ENCODE assay signal across 8 cellular contexts in genomic region chrX:40734956-40735317, GRCh38. TPM values are rescaled to one million over a fixed set of nuclear protein-coding genes. Genes with fewer than 3 reads are reported as not detected.
A peak's percentile ranks its signal among the peaks of the same experiment; 100 is the strongest.
DNase-seq lines count a peak whose midpoint lies in the region; ATAC-seq and TF ChIP-seq lines count a peak whose summit lies in the region.

No MANE protein-coding gene starts in this region.

- POLR2A ChIA-PET in Panc1 (lab: Charles Lee), result interaction anchor here (0.5 kb wide), 1 partner anchor 42 kb away, joined by 3 read pairs; no protein-coding TSS in a partner anchor

- H4K20me1 ChIP-seq in mammary epithelial cell (ENCODE audit: insufficient read depth, low read length), result peaks cover 3% of the 10 kb centered on the region

- H3K36me3 Mint-ChIP-seq in stimulated activated effector memory CD8-positive, alpha-beta T cell treated with anti-CD3 and anti-CD28 coated beads, Interleukin-12 subunit alpha, Interleukin-12 subunit beta, amount 100 ng/mL, for 72 hours, result peaks cover 19% of the 10 kb centered on the region

- H3K4me3 Mint-ChIP-seq in stimulated activated effector memory CD8-positive, alpha-beta T cell treated with anti-CD3 and anti-CD28 coated beads, Interleukin-12 subunit alpha, Interleukin-12 subunit beta, amount 100 ng/mL, for 72 hours, result peak overlapping the region; percentile 76

- peak; percentile 7 for DNase-seq in activated T-cell treated with anti-CD3 and anti-CD28 coated beads for 24 hours (ENCODE audit: low read depth)
- no peak for DNase-seq in activated T-cell treated with anti-CD3 and anti-CD28 coated beads, Interleukin-2, amount 50 U/mL, for 1 hour
- DNase-seq in Panc1 (ENCODE audit: low read depth, low spot score), result no peak
- no peak for DNase-seq in mammary epithelial cell
- no peak for DNase-seq in stimulated activated effector memory CD8-positive, alpha-beta T cell treated with anti-CD3 and anti-CD28 coated beads, Interleukin-12 subunit alpha, Interleukin-12 subunit beta, amount 100 ng/mL, for 72 hours (ENCODE audit: low spot score in 2 of 2)
- no peak for DNase-seq in NCI-H2081 treated with DMSO at 0.1 percent for 48 hours (lab: John Stamatoyannopoulos, UW)
- DNase-seq in AG08395 (ENCODE audit: low spot score), result no peak

- H3K4me3 ChIP-seq in Panc1 (ENCODE audit: low read depth in 2 of 2, low read length in 2 of 2) (peak overlapping the region; percentile 57 to 70), mammary epithelial cell (replicated peaks in 1 of 3; ENCODE audit: insufficient read depth in 1 of 3, low read depth in 2 of 3, low read length in 3 of 3) (peak overlapping the region; percentile 51 to 88 (median 58)), liver (ENCODE audit: low read depth in 1 of 3, low read length in 3 of 3) (peak overlapping the region; percentile 74 to 87 (median 84))

- peak overlapping the region; percentile 94 for H3K27ac Mint-ChIP-seq in stimulated activated effector memory CD8-positive, alpha-beta T cell treated with anti-CD3 and anti-CD28 coated beads, Interleukin-12 subunit alpha, Interleukin-12 subunit beta, amount 100 ng/mL, for 72 hours

- intact Hi-C loops in Panc1 (cut with micrococcal nuclease; ENCODE audit: unreplicated experiment) (no loop called here), mammary epithelial cell (cut with micrococcal nuclease) (loop anchor here (1.0 to 5.0 kb wide), 4 partner anchors 44 to 187 kb away; no protein-coding TSS in a partner anchor)

- no peaks in the 10 kb centered on the region for H3K9me3 Mint-ChIP-seq in stimulated activated effector memory CD8-positive, alpha-beta T cell treated with anti-CD3 and anti-CD28 coated beads, Interleukin-12 subunit alpha, Interleukin-12 subunit beta, amount 100 ng/mL, for 72 hours

- H3K27me3 ChIP-seq in Panc1 (ENCODE audit: control insufficient read depth, insufficient read depth, low read length) (no peaks in the 10 kb centered on the region), mammary epithelial cell (ENCODE audit: insufficient read depth, low read length) (no peaks in the 10 kb centered on the region), liver (ENCODE audit: control insufficient read depth in 4 of 4, insufficient read depth in 4 of 4, low read length in 3 of 4) (no peaks in the 10 kb centered on the region)

- no peak for TF ChIP-seq RAD21 in liver (IDR thresholded peaks at IDR 0.05)

- H3K4me1 Mint-ChIP-seq in stimulated activated effector memory CD8-positive, alpha-beta T cell treated with anti-CD3 and anti-CD28 coated beads, Interleukin-12 subunit alpha, Interleukin-12 subunit beta, amount 100 ng/mL, for 72 hours, result peaks cover 28% of the 10 kb centered on the region

- CTCF ChIA-PET in Panc1 (lab: Charles Lee), result no interaction called here
- CTCF ChIA-PET in mammary epithelial cell (lab: Charles Lee; ENCODE audit: low non-redundant PET), result interaction anchor here (0.6 kb wide), 1 partner anchor 1384 kb away, joined by 3 read pairs; no protein-coding TSS in a partner anchor

- WGBS in mammary epithelial cell (ENCODE audit: low coverage, missing lambda C conversion rate), result 0% methylated on average over 4 of the region's 20 CpGs
- 1% methylated on average over 20 of the region's 20 CpGs for WGBS in liver

- H3K27ac ChIP-seq in Panc1 (ENCODE audit: low read length) (peak overlapping the region; percentile 61; the same call in 1 of the 2 replicates), mammary epithelial cell (ENCODE audit: insufficient read depth, low read depth, low read length) (peak overlapping the region; percentile 18), liver (ENCODE audit: low read depth in 1 of 2, low read length in 2 of 2) (peak overlapping the region; percentile 91 to 95)

- peak overlapping the region; percentile 54 for H3K4me2 ChIP-seq in mammary epithelial cell (ENCODE audit: insufficient read depth, low read depth, low read length)

- ATAC-seq in Panc1, result peak; percentile 6
- peak; percentile 14 for ATAC-seq in stimulated activated effector memory CD8-positive, alpha-beta T cell treated with anti-CD3 and anti-CD28 coated beads, Interleukin-12 subunit alpha, Interleukin-12 subunit beta, amount 100 ng/mL, for 72 hours

- H3K4me1 ChIP-seq in Panc1 (ENCODE audit: control insufficient read depth, insufficient read depth, low read length), result peaks cover 6% of the 10 kb centered on the region; the same call in 1 of the 2 replicates
- peaks cover 3% of the 10 kb centered on the region for H3K4me1 ChIP-seq in mammary epithelial cell (ENCODE audit: insufficient read depth, low read length)
- peaks cover 2 to 28% (median 24%) of the 10 kb centered on the region in 4 donors for H3K4me1 ChIP-seq in liver (ENCODE audit: control insufficient read depth in 4 of 4, insufficient read depth in 4 of 4, low read length in 3 of 4)

- H3K36me3 ChIP-seq in Panc1 (ENCODE audit: control insufficient read depth, insufficient read depth, low read length), result no peaks in the 10 kb centered on the region
- no peaks in the 10 kb centered on the region for H3K36me3 ChIP-seq in mammary epithelial cell (ENCODE audit: insufficient read depth, low read length)
- H3K36me3 ChIP-seq in liver (ENCODE audit: control insufficient read depth in 4 of 4, insufficient read depth in 3 of 4, low read depth in 1 of 4, low read length in 3 of 4), result no peaks in the 10 kb centered on the region

- H3K9ac ChIP-seq in mammary epithelial cell (ENCODE audit: insufficient read depth, low read length) (peak overlapping the region; percentile 62), liver (ENCODE audit: low read depth in 1 of 2, low read length in 2 of 2) (peak overlapping the region; percentile 57 to 87)

- TF ChIP-seq CTCF in Panc1 (IDR thresholded peaks at IDR 0.05) (no peak), mammary epithelial cell (conservative IDR thresholded peaks at IDR 0.05 in 1 of 2, IDR thresholded peaks at IDR 0.05 in 1 of 2; ENCODE audit: extremely low read depth in 1 of 2, insufficient read depth in 1 of 2, low read depth in 1 of 2, low read length in 2 of 2) (no peak), liver (IDR thresholded peaks at IDR 0.05; ENCODE audit: low read depth, low read length, missing input control) (no peak)

- peak overlapping the region; percentile 92 for H2AFZ ChIP-seq in mammary epithelial cell (ENCODE audit: low read depth, low read length)

- dilution Hi-C loops in mammary epithelial cell (cut with HindIII; ENCODE audit: low sequenced_read_pairs), result no loop called here

- in situ Hi-C loops in Panc1 (cut with HindIII; ENCODE audit: low pct_unique_long_range_greater_than_20kb, low sequenced_read_pairs) (no loop called here), mammary epithelial cell (cut with MboI; ENCODE audit: low sequenced_read_pairs in 2 of 2) (no loop called here)

- BruUV-seq in Panc1 (replicated peaks; lab: Mats Ljungman, UMichigan), result no TSS peak
- no TSS peak for BruUV-seq in mammary epithelial cell (replicated peaks; lab: Mats Ljungman, UMichigan)

- H3K9me3 ChIP-seq in Panc1 (ENCODE audit: control insufficient read depth, insufficient read depth, low read depth, low read length), result no peaks in the 10 kb centered on the region
- H3K9me3 ChIP-seq in mammary epithelial cell (replicated peaks; ENCODE audit: insufficient read depth, low read length), result no peaks in the 10 kb centered on the region
- H3K9me3 ChIP-seq in liver (ENCODE audit: control insufficient read depth in 4 of 4, low read length in 3 of 4), result no peaks in the 10 kb centered on the region

- peaks cover 53% of the 10 kb centered on the region for H3K79me2 ChIP-seq in mammary epithelial cell (ENCODE audit: insufficient read depth, low read length)

TF ChIP-seq in liver, 16 proteins besides CTCF, POLR2A, EP300 and RAD21:
- no peak for TF ChIP-seq HNF4A (conservative IDR thresholded peaks at IDR 0.05)
- TF ChIP-seq MAX (IDR thresholded peaks at IDR 0.05), result no peak
- TF ChIP-seq SP1 (IDR thresholded peaks at IDR 0.05), result no peak
- TF ChIP-seq JUND (IDR thresholded peaks at IDR 0.05), result no peak

RNA-seq across cellular contexts. Expression of gene MED14, which starts 0.4 kb away (rescaled TPM):
- total RNA-seq in Panc1 (2021; ENCODE audit: unreplicated experiment), result 45.4 TPM
- 27.1 TPM for polyA plus RNA-seq in Panc1 (2012; ENCODE audit: insufficient read length)
- 10 to 100 TPM; 25.7 to 58.7 TPM for total RNA-seq in mammary epithelial cell
- 17.7 TPM for polyA plus RNA-seq in mammary epithelial cell
- polyA minus RNA-seq in mammary epithelial cell, result 170 TPM
- 10 to 100 TPM in 1 of 2 donors, 1 to 10 TPM in 1; 7.9 to 20.1 TPM for total RNA-seq in liver
- 1 to 10 TPM; 5.5 to 6.1 TPM for polyA plus RNA-seq in liver

Comparison
In these comparisons a context has a peak if more than half of its experiments do, and no peak if none do; other contexts are left out.
1. H3K27ac ChIP-seq: peak in every context shown above with its lines; median percentile 93 in liver; 61 in Panc1; 18 in mammary epithelial cell.